Comparison of ENCODE assay signal across 8 cellular contexts in genomic region chr2:238425505-238425978, GRCh38. TPM values are rescaled to one million over a fixed set of nuclear protein-coding genes. Genes with fewer than 3 reads are reported as not detected.
DNase-seq lines count a peak whose midpoint lies in the region; ATAC-seq and TF ChIP-seq lines count a peak whose summit lies in the region.

No MANE protein-coding gene starts in this region.

- H3K36me3 ChIP-seq in NT2/D1 (ENCODE audit: insufficient read depth, insufficient read length, low read length) (peaks cover 18% of the 10 kb centered on the region), gastrocnemius medialis (no peaks in the 10 kb centered on the region)

- intact Hi-C loops in gastrocnemius medialis (cut with DNase I; ENCODE audit: low total_unique reads): no loop called here
- intact Hi-C loops in sciatic nerve (cut with DNase I): no loop called here

- DNase-seq in NCI-H748 (lab: John Stamatoyannopoulos, UW; ENCODE audit: unreplicated experiment) (peak; percentile 72), NCI-H748 treated with DMSO at 0.1 percent for 48 hours (lab: John Stamatoyannopoulos, UW) (no peak), NT2/D1 (ENCODE audit: low read depth, low spot score) (no peak), epithelial cell of prostate (ENCODE audit: low read depth, low spot score) (no peak), gastrocnemius medialis (no peak), sciatic nerve (ENCODE audit: low spot score) (no peak), AG20443 (ENCODE audit: low spot score) (no peak)

- TF ChIP-seq CTCF in gastrocnemius medialis (IDR thresholded peaks at IDR 0.05 in 4 of 5, conservative IDR thresholded peaks at IDR 0.05 in 1 of 5): no peak

- H3K9me3 ChIP-seq in NT2/D1 (ENCODE audit: insufficient read depth, low read length): peaks cover 11% of the 10 kb centered on the region; the same call in 1 of the 2 replicates
- no peaks in the 10 kb centered on the region for H3K9me3 ChIP-seq in gastrocnemius medialis

- H3K4me1 ChIP-seq in NT2/D1 (ENCODE audit: insufficient read depth, insufficient read length) (peaks cover 21% of the 10 kb centered on the region), gastrocnemius medialis (peaks cover 11 to 19% of the 10 kb centered on the region in 2 donors)

- TF ChIP-seq POLR2A in gastrocnemius medialis (IDR thresholded peaks at IDR 0.05): no peak

- H3K27me3 ChIP-seq in NT2/D1 (ENCODE audit: insufficient read depth, insufficient read length) (no peaks in the 10 kb centered on the region), gastrocnemius medialis (no peaks in the 10 kb centered on the region)

- H3K27ac ChIP-seq in epithelial cell of prostate (peak overlapping the region; percentile 100), gastrocnemius medialis (peak overlapping the region in 1 of 4 donors; percentile 93)

- in situ Hi-C loops in gastrocnemius medialis (cut with MboI; ENCODE audit: low sequenced_read_pairs in 4 of 4): no loop called here

- peak overlapping the region; percentile 91 for H3K9ac ChIP-seq in NT2/D1 (ENCODE audit: insufficient read length, low read depth)

- ATAC-seq in gastrocnemius medialis (no peak), sciatic nerve (no peak), GM18870 (IDR thresholded peaks at IDR 0.05; ENCODE audit: unreplicated experiment) (no peak)

- H3K4me3 ChIP-seq in NT2/D1 (ENCODE audit: insufficient read length, low read depth): peak overlapping the region; percentile 99
- peak overlapping the region in 3 of 4 donors; percentile 70 to 90 (median 71) for H3K4me3 ChIP-seq in gastrocnemius medialis

RNA-seq across cellular contexts. Expression of gene ASB1, which starts 1.2 kb away (rescaled TPM):
- total RNA-seq in gastrocnemius medialis (10 to 100 TPM; 17.1 to 33.6 (median 26.3) TPM), sciatic nerve (38.1 TPM)
